Comparison of ENCODE assay signal across 1 cellular context in the genomic region with DNA sequence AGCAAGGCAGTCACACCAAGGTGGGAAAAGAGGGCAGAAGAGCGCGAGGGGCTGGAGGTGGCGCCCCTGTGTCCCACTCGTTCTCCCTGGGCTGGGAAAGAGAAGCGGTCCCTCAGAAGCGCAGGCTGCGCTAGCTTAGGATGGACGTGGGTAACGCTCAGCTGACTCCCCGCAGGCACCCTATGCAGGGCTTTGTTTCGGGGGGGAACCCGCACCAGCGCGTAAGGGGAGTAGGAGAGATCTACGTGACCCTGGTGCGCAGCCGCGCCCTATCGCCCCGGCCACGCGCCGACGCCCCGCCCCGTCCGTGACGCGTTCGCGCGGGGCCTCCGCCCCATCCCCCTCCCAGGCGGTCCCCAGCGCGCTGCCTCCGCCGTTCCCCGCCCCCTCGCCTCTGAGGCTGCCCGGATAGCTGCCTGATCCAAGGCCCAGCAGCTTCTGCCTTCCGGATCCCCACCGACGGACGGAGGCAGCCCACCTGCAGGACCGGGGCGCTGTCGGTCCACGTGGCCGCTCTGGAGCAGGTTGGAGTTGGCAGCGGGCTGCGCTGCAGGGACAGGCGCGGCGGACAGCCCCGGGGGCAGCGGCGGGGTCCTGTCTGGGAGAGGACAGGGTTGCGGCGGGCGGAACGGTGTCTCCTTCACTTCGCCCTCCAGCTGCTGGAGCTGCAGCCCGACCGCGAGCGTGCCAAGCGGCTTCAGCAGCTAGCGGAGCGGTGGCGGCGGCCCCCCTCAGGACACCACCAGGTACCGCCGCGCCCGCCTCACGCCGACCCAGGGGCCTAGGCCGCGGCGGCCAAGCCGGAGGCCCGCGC.
A peak's percentile ranks its signal among the peaks of the same experiment; 100 is the strongest.
TF ChIP-seq lines count a peak whose summit lies in the region.

VDAC2 (plus strand) TSS at position 604 of the 814 bp plus-strand sequence. CDS start 363 bp downstream, outside the sequence.

TF ChIP-seq in HepG2, 621 proteins besides CTCF, POLR2A, EP300 and RAD21 (continues in another document):
- TF ChIP-seq THAP9 (CRISPR knock-in tag; IDR thresholded peaks at IDR 0.05; ENCODE audit: borderline replicate concordance) (peak; percentile 68; the same call in 1 of the 2 replicates), TRIM24 (CRISPR knock-in tag; IDR thresholded peaks at IDR 0.05) (peak; percentile 68; the same call in 1 of the 2 replicates), GATAD1 (CRISPR knock-in tag; IDR thresholded peaks at IDR 0.05) (peak; percentile 92), SOX6 (IDR thresholded peaks at IDR 0.05) (no peak), SOX6 (CRISPR knock-in tag; IDR thresholded peaks at IDR 0.05) (no peak; the same call in 1 of the 2 replicates), UBTF (CRISPR knock-in tag; IDR thresholded peaks at IDR 0.05) (peak; percentile 95), ESRRA (CRISPR knock-in tag; IDR thresholded peaks at IDR 0.05; ENCODE audit: low read depth) (peak; percentile 95), POGZ (CRISPR knock-in tag; IDR thresholded peaks at IDR 0.05) (peak; percentile 46; the same call in 1 of the 2 replicates), PLSCR1 (CRISPR knock-in tag; IDR thresholded peaks at IDR 0.05; ENCODE audit: borderline replicate concordance) (no peak), HHEX (CRISPR knock-in tag; IDR thresholded peaks at IDR 0.05) (no peak), FOXK1 (CRISPR knock-in tag; IDR thresholded peaks at IDR 0.05; ENCODE audit: borderline replicate concordance, low read depth) (peak; percentile 72; the same call in 1 of the 2 replicates), JUNB (CRISPR knock-in tag; IDR thresholded peaks at IDR 0.05; ENCODE audit: borderline replicate concordance) (no peak), ZBTB38 (CRISPR knock-in tag; IDR thresholded peaks at IDR 0.05) (peak; percentile 44), ZNF30 (CRISPR knock-in tag; IDR thresholded peaks at IDR 0.05) (peak; percentile 23; the same call in 1 of the 2 replicates), SNAPC4 (CRISPR knock-in tag; IDR thresholded peaks at IDR 0.05) (no peak), ASH2L (IDR thresholded peaks at IDR 0.05; ENCODE audit: insufficient read length, low read depth, low read length) (peak; percentile 98), DZIP1 (CRISPR knock-in tag; IDR thresholded peaks at IDR 0.05) (peak; percentile 92; the same call in 1 of the 2 replicates), ZNF33B (CRISPR knock-in tag; IDR thresholded peaks at IDR 0.05) (no peak), THYN1 (CRISPR knock-in tag; IDR thresholded peaks at IDR 0.05; ENCODE audit: borderline replicate concordance, low read depth) (no peak), NR3C1 (CRISPR knock-in tag; IDR thresholded peaks at IDR 0.05) (no peak), ARID4A (CRISPR knock-in tag; IDR thresholded peaks at IDR 0.05; ENCODE audit: borderline replicate concordance) (peak; percentile 95; the same call in 1 of the 2 replicates), ZSCAN9 (CRISPR knock-in tag; IDR thresholded peaks at IDR 0.05; ENCODE audit: borderline replicate concordance) (peak; percentile 77; the same call in 1 of the 2 replicates), REL (CRISPR knock-in tag; conservative IDR thresholded peaks at IDR 0.05) (peak; percentile 62; the same call in 1 of the 2 replicates), ZNF788 (CRISPR knock-in tag; IDR thresholded peaks at IDR 0.05; ENCODE audit: borderline replicate concordance) (peak; percentile 65; the same call in 1 of the 2 replicates), SMC3 (IDR thresholded peaks at IDR 0.05; ENCODE audit: low read length) (no peak), ZNF777 (CRISPR knock-in tag; IDR thresholded peaks at IDR 0.05) (no peak), WIZ (CRISPR knock-in tag; IDR thresholded peaks at IDR 0.05) (0 out of 2 replicates have a peak, but pooled peaks have one; percentile 44), SP1 (IDR thresholded peaks at IDR 0.05) (no peak), SP1 (CRISPR knock-in tag; IDR thresholded peaks at IDR 0.05) (peak; percentile 85), SMAD1 (CRISPR knock-in tag; IDR thresholded peaks at IDR 0.05; ENCODE audit: borderline replicate concordance, low read depth) (peak; percentile 70; the same call in 1 of the 2 replicates), KDM5B (CRISPR knock-in tag; IDR thresholded peaks at IDR 0.05; ENCODE audit: borderline replicate concordance) (peak; percentile 70), HOXA7 (CRISPR knock-in tag; IDR thresholded peaks at IDR 0.05) (no peak), TOE1 (CRISPR knock-in tag; IDR thresholded peaks at IDR 0.05) (no peak), ZMYM4 (CRISPR knock-in tag; IDR thresholded peaks at IDR 0.05) (peak; percentile 67; the same call in 1 of the 2 replicates), PITX1 (CRISPR knock-in tag; IDR thresholded peaks at IDR 0.05) (0 out of 2 replicates have a peak, but pooled peaks have one; percentile 56), ZNF713 (CRISPR knock-in tag; IDR thresholded peaks at IDR 0.05) (0 out of 2 replicates have a peak, but pooled peaks have one; percentile 26), ZNF510 (CRISPR knock-in tag; IDR thresholded peaks at IDR 0.05; ENCODE audit: low read depth) (peak; percentile 95; the same call in 1 of the 2 replicates)
- TF ChIP-seq, protein P1, sequence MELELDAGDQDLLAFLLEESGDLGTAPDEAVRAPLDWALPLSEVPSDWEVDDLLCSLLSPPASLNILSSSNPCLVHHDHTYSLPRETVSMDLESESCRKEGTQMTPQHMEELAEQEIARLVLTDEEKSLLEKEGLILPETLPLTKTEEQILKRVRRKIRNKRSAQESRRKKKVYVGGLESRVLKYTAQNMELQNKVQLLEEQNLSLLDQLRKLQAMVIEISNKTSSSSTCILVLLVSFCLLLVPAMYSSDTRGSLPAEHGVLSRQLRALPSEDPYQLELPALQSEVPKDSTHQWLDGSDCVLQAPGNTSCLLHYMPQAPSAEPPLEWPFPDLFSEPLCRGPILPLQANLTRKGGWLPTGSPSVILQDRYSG (CRISPR knock-in tag; IDR thresholded peaks at IDR 0.05) = peak; percentile 81; the same call in 1 of the 2 replicates
